Comparison of ENCODE assay signal across 8 cellular contexts in genomic region chr15:41283653-41284424, GRCh38. TPM values are rescaled to one million over a fixed set of nuclear protein-coding genes. Genes with fewer than 3 reads are reported as not detected.
DNase-seq lines count a peak whose midpoint lies in the region; ATAC-seq and TF ChIP-seq lines count a peak whose summit lies in the region.

No MANE protein-coding gene starts in this region.

- H3K4me3 Mint-ChIP-seq in CD4-positive, alpha-beta memory T cell = peak overlapping the region; percentile 93 to 99 (median 98)
- peak overlapping the region; percentile 93 for H3K4me3 Mint-ChIP-seq in activated CD4-positive, alpha-beta memory T cell treated with anti-CD3 and anti-CD28 coated beads, Interleukin-2, amount 10 ng/mL, durations not matched to agents 7 days and 5 days

- H3K4me1 ChIP-seq in CD4-positive, alpha-beta memory T cell (ENCODE audit: insufficient read depth, low read length) = peaks cover 43% of the 10 kb centered on the region

- H3K27me3 Mint-ChIP-seq in CD4-positive, alpha-beta memory T cell = no peaks in the 10 kb centered on the region
- H3K27me3 Mint-ChIP-seq in activated CD4-positive, alpha-beta memory T cell treated with anti-CD3 and anti-CD28 coated beads, Interleukin-2, amount 10 ng/mL, durations not matched to agents 7 days and 5 days = no peaks in the 10 kb centered on the region

- H3K27me3 ChIP-seq in CD4-positive, alpha-beta memory T cell (ENCODE audit: insufficient read depth, low read length) = no peaks in the 10 kb centered on the region

- intact Hi-C loops in CD4-positive, alpha-beta memory T cell (cut with micrococcal nuclease) = loop anchor here (1.0 to 5.0 kb wide), 5 partner anchors 48 to 382 kb away; partner anchors contain the start of genes CHP1, INO80, NUSAP1 and OIP5
- intact Hi-C loops in lower leg skin (cut with DNase I; ENCODE audit: low total_unique reads) = no loop called here

- H3K27ac Mint-ChIP-seq in CD4-positive, alpha-beta memory T cell = peak overlapping the region; percentile 92 to 99 (median 99)
- peak overlapping the region; percentile 98 for H3K27ac Mint-ChIP-seq in activated CD4-positive, alpha-beta memory T cell treated with anti-CD3 and anti-CD28 coated beads, Interleukin-2, amount 10 ng/mL, durations not matched to agents 7 days and 5 days

- TF ChIP-seq POLR2A in lower leg skin (IDR thresholded peaks at IDR 0.05) = no peak

- H3K9me3 Mint-ChIP-seq in CD4-positive, alpha-beta memory T cell = peaks cover 0 to 3% (median 0%) of the 10 kb centered on the region in 8 donors
- no peaks in the 10 kb centered on the region for H3K9me3 Mint-ChIP-seq in activated CD4-positive, alpha-beta memory T cell treated with anti-CD3 and anti-CD28 coated beads, Interleukin-2, amount 10 ng/mL, durations not matched to agents 7 days and 5 days

- POLR2A ChIA-PET in CD4-positive, alpha-beta memory T cell (lab: Charles Lee; ENCODE audit: partially characterized antibody) = interaction anchor here (0.6 to 1.5 kb wide), 10 partner anchors 9 to 715 kb away, joined by 3 to 21 read pairs (median 4); partner anchors contain the start of genes CHP1, EXD1, NDUFAF1 and NUSAP1
- POLR2A ChIA-PET in activated CD4-positive, alpha-beta memory T cell treated with anti-CD3 and anti-CD28 coated beads, Interleukin-2, amount 10 ng/mL, durations not matched to agents 7 days and 5 days (lab: Charles Lee) = interaction anchor here (0.6 to 1.8 kb wide), 23 partner anchors 8 to 719 kb away, joined by 3 to 46 read pairs (median 4); partner anchors contain the start of genes CCDC32, CHAC1, CHP1 and EXD1

- peaks cover 28 to 53% (median 41%) of the 10 kb centered on the region in 4 donors for H3K4me1 Mint-ChIP-seq in CD4-positive, alpha-beta memory T cell
- H3K4me1 Mint-ChIP-seq in activated CD4-positive, alpha-beta memory T cell treated with anti-CD3 and anti-CD28 coated beads, Interleukin-2, amount 10 ng/mL, durations not matched to agents 7 days and 5 days = peaks cover 51% of the 10 kb centered on the region

- WGBS in lower leg skin, 2 donors = 0 to 1% methylated on average over 57 to 59 of the region's 60 CpGs

- CTCF ChIA-PET in CD4-positive, alpha-beta memory T cell (lab: Charles Lee; ENCODE audit: partially characterized antibody) = interaction anchor here (1.1 kb wide), 1 partner anchor 36 kb away, joined by 3 read pairs; no protein-coding TSS in a partner anchor
- CTCF ChIA-PET in activated CD4-positive, alpha-beta memory T cell treated with anti-CD3 and anti-CD28 coated beads, Interleukin-2, amount 10 ng/mL, durations not matched to agents 7 days and 5 days (lab: Charles Lee) = interaction anchor here (0.6 to 1.8 kb wide), 4 partner anchors 9 to 426 kb away, joined by 3 to 8 read pairs (median 4); partner anchors contain the start of genes CHP1 and EXD1

- H3K36me3 ChIP-seq in CD4-positive, alpha-beta memory T cell (ENCODE audit: insufficient read depth, low read length) = peaks cover 32% of the 10 kb centered on the region

- peak; percentile 97 to 98 (median 98) for DNase-seq in CD4-positive, alpha-beta memory T cell
- DNase-seq in HK-2 (ENCODE audit: unreplicated experiment) = peak; percentile 94
- DNase-seq in NCI-H82 treated with DMSO at 0.1 percent for 48 hours (lab: John Stamatoyannopoulos, UW; ENCODE audit: unreplicated experiment) = peak; percentile 98
- DNase-seq in activated CD4-positive, alpha-beta memory T cell treated with anti-CD3 and anti-CD28 coated beads, Interleukin-2, amount 10 ng/mL, durations not matched to agents 7 days and 5 days = peak; percentile 98
- DNase-seq in ecto neural progenitor cell (ENCODE audit: low spot score) = peak; percentile 97
- DNase-seq in lower leg skin (ENCODE audit: low spot score in 2 of 2) = peak; percentile 98 to 99
- peak; percentile 97 for DNase-seq in stimulated activated CD4-positive, alpha-beta T cell treated with anti-CD3 and anti-CD28 coated beads, Interleukin-4, amount 100 ng/mL, for 4 hours

- peak overlapping the region; percentile 91 to 97 for H3K4me3 ChIP-seq in CD4-positive, alpha-beta memory T cell (ENCODE audit: low read length in 2 of 2)
- peak overlapping the region; percentile 79 for H3K4me3 ChIP-seq in lower leg skin (ENCODE audit: low read depth, poor library complexity, severe bottlenecking)

- no peak for TF ChIP-seq CTCF in lower leg skin (IDR thresholded peaks at IDR 0.05)

- ATAC-seq in GM19455 (IDR thresholded peaks at IDR 0.05; ENCODE audit: unreplicated experiment) = peak; percentile 97

- H3K27ac ChIP-seq in CD4-positive, alpha-beta memory T cell (ENCODE audit: low read depth, low read length) = peak overlapping the region; percentile 86

- H3K9me3 ChIP-seq in CD4-positive, alpha-beta memory T cell (ENCODE audit: control insufficient read depth in 1 of 2, low read length in 2 of 2) = no peaks in the 10 kb centered on the region

- peaks cover 35 to 56% of the 10 kb centered on the region in 2 donors for H3K36me3 Mint-ChIP-seq in CD4-positive, alpha-beta memory T cell
- H3K36me3 Mint-ChIP-seq in activated CD4-positive, alpha-beta memory T cell treated with anti-CD3 and anti-CD28 coated beads, Interleukin-2, amount 10 ng/mL, durations not matched to agents 7 days and 5 days (ENCODE audit: low read depth) = peaks cover 60% of the 10 kb centered on the region

RNA-seq across cellular contexts. Expression of gene OIP5, which starts 48.6 kb away (rescaled TPM):
- total RNA-seq in CD4-positive, alpha-beta memory T cell = under 1 TPM; 0.52 to 0.72 TPM
- polyA plus RNA-seq in CD4-positive, alpha-beta memory T cell = under 1 TPM; 0.70 to 0.76 TPM
- total RNA-seq in activated CD4-positive, alpha-beta memory T cell treated with anti-CD3 and anti-CD28 coated beads, Interleukin-2, amount 10 ng/mL, durations not matched to agents 7 days and 5 days = 10 to 100 TPM; 15.2 to 15.4 TPM
- total RNA-seq in lower leg skin = 1 to 10 TPM in 3 of 4 donors, under 1 TPM in 1; 0.76 to 1.9 (median 1.5) TPM

RNA-seq across cellular contexts. Expression of gene NUSAP1, which starts 48.8 kb away (rescaled TPM):
- 1 to 10 TPM; 3.5 to 4.2 TPM for total RNA-seq in CD4-positive, alpha-beta memory T cell
- 1 to 10 TPM; 1.8 to 4.4 TPM for polyA plus RNA-seq in CD4-positive, alpha-beta memory T cell
- total RNA-seq in activated CD4-positive, alpha-beta memory T cell treated with anti-CD3 and anti-CD28 coated beads, Interleukin-2, amount 10 ng/mL, durations not matched to agents 7 days and 5 days = 100 to 1,000 TPM; 243 to 251 TPM
- 10 to 100 TPM in 2 of 4 donors, 1 to 10 TPM in 2; 3.2 to 17.4 (median 12.0) TPM for total RNA-seq in lower leg skin

RNA-seq across cellular contexts. Expression of gene CHP1, which starts 52.8 kb away (rescaled TPM):
- total RNA-seq in CD4-positive, alpha-beta memory T cell = 10 to 100 TPM; 26.4 to 27.1 TPM
- 10 to 100 TPM in 1 of 2 donors, 1 to 10 TPM in 1; 9.8 to 16.4 TPM for polyA plus RNA-seq in CD4-positive, alpha-beta memory T cell
- total RNA-seq in activated CD4-positive, alpha-beta memory T cell treated with anti-CD3 and anti-CD28 coated beads, Interleukin-2, amount 10 ng/mL, durations not matched to agents 7 days and 5 days = 10 to 100 TPM; 60.1 to 68.9 TPM
- total RNA-seq in lower leg skin = 100 to 1,000 TPM; 125 to 183 (median 154) TPM

RNA-seq across cellular contexts. Expression of gene EXD1, which starts 53.3 kb away (rescaled TPM):
- not detected for total RNA-seq in CD4-positive, alpha-beta memory T cell
- polyA plus RNA-seq in CD4-positive, alpha-beta memory T cell = not detected
- not detected for total RNA-seq in activated CD4-positive, alpha-beta memory T cell treated with anti-CD3 and anti-CD28 coated beads, Interleukin-2, amount 10 ng/mL, durations not matched to agents 7 days and 5 days
- not detected for total RNA-seq in lower leg skin

Comparison
In these comparisons a context has a peak if more than half of its experiments do, and no peak if none do; other contexts are left out.
1. Peak in every context shown above with its lines: DNase-seq, ATAC-seq, H3K4me3 ChIP-seq and H3K27ac ChIP-seq.
2. RNA of gene OIP5, which starts 48.6 kb away (total RNA-seq): 15.2 to 15.4 TPM in activated CD4-positive, alpha-beta memory T cell treated with anti-CD3 and anti-CD28 coated beads, Interleukin-2, amount 10 ng/mL, durations not matched to agents 7 days and 5 days; 0.76 to 1.9 TPM in lower leg skin and 0.52 to 0.72 TPM in CD4-positive, alpha-beta memory T cell; every median in the first group is over 4 times any median in the second.
3. RNA of gene NUSAP1, which starts 48.8 kb away (total RNA-seq): 243 to 251 TPM in activated CD4-positive, alpha-beta memory T cell treated with anti-CD3 and anti-CD28 coated beads, Interleukin-2, amount 10 ng/mL, durations not matched to agents 7 days and 5 days; 3.2 to 17.4 TPM in lower leg skin and 3.5 to 4.2 TPM in CD4-positive, alpha-beta memory T cell; every median in the first group is over 10 times any median in the second.